In the genomic region with DNA sequence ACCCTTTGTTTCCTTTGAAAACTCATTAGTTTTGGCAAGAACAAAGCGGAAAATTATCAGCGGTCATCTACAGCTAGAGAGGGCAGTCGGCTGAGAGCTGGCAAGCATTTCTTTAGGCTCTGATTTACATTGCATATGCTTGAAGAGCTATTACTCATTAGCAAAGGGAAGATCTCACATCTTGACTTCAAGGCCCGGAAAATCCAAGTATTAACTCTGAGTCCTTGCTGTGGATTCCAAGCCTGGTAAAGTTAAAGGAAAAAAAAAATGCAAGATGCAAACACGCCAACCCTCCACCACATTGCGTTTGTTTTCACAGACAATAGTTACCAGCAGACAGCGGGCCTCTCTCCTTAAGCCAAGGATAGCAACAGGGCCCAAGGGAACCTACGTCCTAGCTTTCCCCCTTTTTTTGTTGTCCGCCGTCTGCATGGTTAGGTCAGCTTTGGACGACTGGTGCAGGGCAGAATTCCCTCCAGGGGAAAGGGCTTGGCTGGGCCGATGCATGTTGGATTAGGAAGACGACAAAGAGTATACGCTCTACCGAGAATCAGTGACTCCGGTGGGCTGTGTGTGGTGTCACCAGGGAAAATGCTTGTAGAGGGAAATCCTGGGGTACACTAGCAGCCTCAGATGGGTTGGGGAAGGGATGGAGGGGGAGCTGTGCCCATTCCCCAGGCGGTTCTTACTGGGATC, we compare ENCODE assay signal across 10 cellular contexts. TPM values are rescaled to one million over a fixed set of nuclear protein-coding genes. Genes with fewer than 3 reads are reported as not detected.
DNase-seq lines count a peak whose midpoint lies in the region; ATAC-seq and TF ChIP-seq lines count a peak whose summit lies in the region.
"Had no signal": no experiment of that assay in that cellular context is flagged by ENCODE, and none has a peak within 500 bp of the region (broad histone marks: within the 10 kb centered on the region; RNA-seq: fewer than 3 reads in every experiment).

No MANE protein-coding gene starts in this region.

- no peaks in the 10 kb centered on the region for H3K9me3 Mint-ChIP-seq in T-helper 2 cell treated with Interferon-gamma antibody and Interleukin-4, amounts not matched to agents 5 μg/mL and 100 μg/mL, for 36 hours
- H3K9me3 Mint-ChIP-seq in osteocyte (ENCODE audit: unreplicated experiment), result no peaks in the 10 kb centered on the region

- TF ChIP-seq CTCF in fibroblast of mammary gland (conservative IDR thresholded peaks at IDR 0.05; ENCODE audit: control insufficient read depth, insufficient read depth, low read depth, low read length) (no peak), osteocyte (IDR thresholded peaks at IDR 0.05) (no peak)

- H3K4me1 Mint-ChIP-seq in T-helper 2 cell treated with Interferon-gamma antibody and Interleukin-4, amounts not matched to agents 5 μg/mL and 100 μg/mL, for 36 hours (ENCODE audit: low read depth), result peaks cover 3% of the 10 kb centered on the region
- H3K4me1 Mint-ChIP-seq in osteocyte (ENCODE audit: unreplicated experiment), result peaks cover 16% of the 10 kb centered on the region

- no peaks in the 10 kb centered on the region for H3K27me3 Mint-ChIP-seq in T-helper 2 cell treated with Interferon-gamma antibody and Interleukin-4, amounts not matched to agents 5 μg/mL and 100 μg/mL, for 36 hours (ENCODE audit: low read depth)
- H3K27me3 Mint-ChIP-seq in osteocyte (ENCODE audit: unreplicated experiment), result no peaks in the 10 kb centered on the region

- no peak overlapping the region for H3K4me3 ChIP-seq in fibroblast of mammary gland (ENCODE audit: control insufficient read depth, low read depth, low read length)

- peak overlapping the region; percentile 80 for H3K27ac Mint-ChIP-seq in T-helper 2 cell treated with Interferon-gamma antibody and Interleukin-4, amounts not matched to agents 5 μg/mL and 100 μg/mL, for 36 hours
- H3K27ac Mint-ChIP-seq in osteocyte (ENCODE audit: unreplicated experiment), result peak overlapping the region; percentile 8

- peaks cover 13% of the 10 kb centered on the region for H3K36me3 Mint-ChIP-seq in T-helper 2 cell treated with Interferon-gamma antibody and Interleukin-4, amounts not matched to agents 5 μg/mL and 100 μg/mL, for 36 hours (ENCODE audit: low read depth)
- peaks cover 9% of the 10 kb centered on the region for H3K36me3 Mint-ChIP-seq in osteocyte (ENCODE audit: unreplicated experiment)

- no peak for ATAC-seq in HG02884 (IDR thresholded peaks at IDR 0.05; ENCODE audit: unreplicated experiment)

- no peak for DNase-seq in T-helper 2 cell treated with Interferon-gamma antibody and Interleukin-4, amounts not matched to agents 5 μg/mL and 100 μg/mL, for 36 hours (ENCODE audit: low spot score)
- DNase-seq in T-helper 2 cell, result no peak
- peak; percentile 20 for DNase-seq in RPMI7951 (ENCODE audit: low read depth)
- peak; percentile 7 for DNase-seq in fibroblast of mammary gland (ENCODE audit: low read depth)
- DNase-seq in osteocyte (ENCODE audit: extremely low spot score, unreplicated experiment), result no peak
- no peak for DNase-seq in NCI-H1048 (lab: John Stamatoyannopoulos, UW)
- no peak for DNase-seq in stimulated activated CD8-positive, alpha-beta memory T cell treated with anti-CD3 and anti-CD28 coated beads, Interleukin-4, amount 100 ng/mL, for 48 hours
- DNase-seq: NCI-H1930, RPMI8226 had no signal

- peak overlapping the region; percentile 68 for H3K4me3 Mint-ChIP-seq in T-helper 2 cell treated with Interferon-gamma antibody and Interleukin-4, amounts not matched to agents 5 μg/mL and 100 μg/mL, for 36 hours
- H3K4me3 Mint-ChIP-seq in osteocyte (ENCODE audit: unreplicated experiment), result peak overlapping the region; percentile 44

RNA-seq across cellular contexts. Expression of a gene that starts 1.7 kb away (rescaled TPM):
- 0.96 and 1.1 TPM in 2 replicates for total RNA-seq in RPMI7951 (2014; rRNA removed; shearing (Covaris generic))
- 0.55 and 0.56 TPM in 2 replicates for total RNA-seq in osteocyte

Comparison
In these comparisons a context has a peak if more than half of its experiments do, and no peak if none do; other contexts are left out.
1. DNase-seq: peak in RPMI7951 (single experiment) and fibroblast of mammary gland (single experiment); none in T-helper 2 cell treated with Interferon-gamma antibody and Interleukin-4, amounts not matched to agents 5 μg/mL and 100 μg/mL, for 36 hours (single experiment), T-helper 2 cell (0 of 5), osteocyte (single experiment), NCI-H1048 (single experiment) and stimulated activated CD8-positive, alpha-beta memory T cell treated with anti-CD3 and anti-CD28 coated beads, Interleukin-4, amount 100 ng/mL, for 48 hours (single experiment).